1 cellular context compared by ENCODE assay signal in the genomic region with DNA sequence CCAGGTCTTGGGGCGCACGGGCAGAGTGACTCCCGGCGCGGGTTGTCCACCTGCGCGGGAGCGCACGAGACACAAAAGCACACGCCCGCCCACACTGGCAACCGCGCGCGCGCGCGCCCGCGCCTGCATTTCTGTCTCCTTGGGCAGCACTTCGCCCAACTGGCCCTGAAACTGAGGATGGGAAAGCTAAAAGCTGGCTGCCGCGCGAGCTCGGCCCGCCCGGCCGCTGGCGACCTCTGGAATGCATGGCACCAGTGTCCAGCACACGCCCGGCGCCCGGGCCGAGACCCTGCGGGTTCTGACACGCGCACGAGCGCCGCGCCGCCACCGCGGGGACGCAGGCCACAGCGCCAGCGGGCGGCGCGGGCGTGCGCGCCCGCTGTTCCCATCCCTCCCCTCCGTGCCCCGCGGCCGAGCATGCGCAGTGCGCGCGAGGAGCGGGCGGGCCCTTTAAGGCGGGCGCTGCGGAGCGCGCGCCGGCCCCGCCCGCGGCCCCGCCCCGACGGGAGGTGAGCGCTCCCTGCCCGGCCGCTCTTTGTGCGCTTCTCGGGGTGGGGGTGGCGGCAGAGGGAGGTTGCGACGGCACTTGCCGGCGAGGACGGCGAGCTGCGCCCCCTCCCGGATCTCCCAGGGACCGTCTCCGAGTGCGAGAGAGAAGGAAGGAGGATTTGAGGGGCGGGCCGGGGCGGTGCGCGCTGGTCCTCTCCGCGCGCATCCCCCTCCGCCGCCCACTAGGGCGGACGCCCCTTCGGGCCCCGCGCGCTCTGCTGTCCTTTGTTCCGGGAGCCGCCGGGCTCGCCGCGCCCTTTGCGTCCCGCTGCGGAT.
TF ChIP-seq lines count a peak whose summit lies in the region.

No MANE protein-coding gene starts in this region.

TF ChIP-seq in K562, 482 proteins besides CTCF, POLR2A, EP300 and RAD21 (continued from another document and continues in another):
- TF ChIP-seq FOXK2 (conservative IDR thresholded peaks at IDR 0.05 in 1 of 2, IDR thresholded peaks at IDR 0.05 in 1 of 2; ENCODE audit: low read depth in 2 of 2) (no peak), KLF6 (CRISPR knock-in tag; IDR thresholded peaks at IDR 0.05; ENCODE audit: borderline replicate concordance) (no peak), HNRNPK (IDR thresholded peaks at IDR 0.05; ENCODE audit: low read depth, low read length, poor library complexity, severe bottlenecking) (no peak), TAF9B (IDR thresholded peaks at IDR 0.05; ENCODE audit: partially characterized antibody) (no peak), NCOA1 (IDR thresholded peaks at IDR 0.05; ENCODE audit: low read depth) (no peak), NFRKB (IDR thresholded peaks at IDR 0.05; ENCODE audit: low read depth) (no peak), ZBTB1 (CRISPR knock-in tag; IDR thresholded peaks at IDR 0.05; ENCODE audit: borderline replicate concordance, low read depth) (peak; percentile 80; the same call in 1 of the 2 replicates), NR3C1 (CRISPR knock-in tag; IDR thresholded peaks at IDR 0.05) (no peak), FOS (IDR thresholded peaks at IDR 0.05; ENCODE audit: extremely low read depth, insufficient read length) (no peak), RFX1 (IDR thresholded peaks at IDR 0.05) (no peak), ASH1L (IDR thresholded peaks at IDR 0.05; ENCODE audit: borderline replicate concordance, low read depth, partially characterized antibody) (no peak), U2AF2 (optimal IDR thresholded peaks at IDR 0.05; ENCODE audit: low read depth, low read length) (no peak), POU5F1 (IDR thresholded peaks at IDR 0.05; ENCODE audit: borderline replicate concordance, low read depth, low read length, partially characterized antibody) (no peak), ZNF780A (CRISPR knock-in tag; IDR thresholded peaks at IDR 0.05) (no peak), COPS2 (conservative IDR thresholded peaks at IDR 0.05) (no peak), ILK (tag; IDR thresholded peaks at IDR 0.05; ENCODE audit: borderline replicate concordance, low read depth) (no peak), CBFA2T2 (conservative IDR thresholded peaks at IDR 0.05) (no peak), ZBTB8A (IDR thresholded peaks at IDR 0.05; ENCODE audit: partially characterized antibody) (no peak), NUFIP1 (IDR thresholded peaks at IDR 0.05; ENCODE audit: partially characterized antibody) (no peak), ZNF143 (CRISPR knock-in tag; IDR thresholded peaks at IDR 0.05) (no peak), ZNF644 (tag; IDR thresholded peaks at IDR 0.05; ENCODE audit: low read depth) (peak; percentile 89), CEBPG (CRISPR knock-in tag; IDR thresholded peaks at IDR 0.05) (no peak), CEBPG (tag; conservative IDR thresholded peaks at IDR 0.05 in 1 of 2, IDR thresholded peaks at IDR 0.05 in 1 of 2) (no peak), ZBED1 (IDR thresholded peaks at IDR 0.05) (no peak), TBL1XR1 (IDR thresholded peaks at IDR 0.05; ENCODE audit: low read length in 2 of 2) (no peak; a peak in 1 of 4 replicates), ZNF197 (CRISPR knock-in tag; IDR thresholded peaks at IDR 0.05; ENCODE audit: low read depth) (peak; percentile 91), ARID1B (IDR thresholded peaks at IDR 0.05) (no peak), POLR2H (tag; IDR thresholded peaks at IDR 0.05; ENCODE audit: low read depth) (peak; percentile 31; the same call in 1 of the 2 replicates), TARDBP (IDR thresholded peaks at IDR 0.05) (no peak), SMAD1 (IDR thresholded peaks at IDR 0.05; ENCODE audit: low read depth, low read length, partially characterized antibody) (no peak), BCOR (IDR thresholded peaks at IDR 0.05) (no peak), ELF2 (CRISPR knock-in tag; IDR thresholded peaks at IDR 0.05) (no peak), KDM4B (IDR thresholded peaks at IDR 0.05; ENCODE audit: borderline replicate concordance in 2 of 2, low read depth in 1 of 2) (no peak)
- TF ChIP-seq, protein P1, sequence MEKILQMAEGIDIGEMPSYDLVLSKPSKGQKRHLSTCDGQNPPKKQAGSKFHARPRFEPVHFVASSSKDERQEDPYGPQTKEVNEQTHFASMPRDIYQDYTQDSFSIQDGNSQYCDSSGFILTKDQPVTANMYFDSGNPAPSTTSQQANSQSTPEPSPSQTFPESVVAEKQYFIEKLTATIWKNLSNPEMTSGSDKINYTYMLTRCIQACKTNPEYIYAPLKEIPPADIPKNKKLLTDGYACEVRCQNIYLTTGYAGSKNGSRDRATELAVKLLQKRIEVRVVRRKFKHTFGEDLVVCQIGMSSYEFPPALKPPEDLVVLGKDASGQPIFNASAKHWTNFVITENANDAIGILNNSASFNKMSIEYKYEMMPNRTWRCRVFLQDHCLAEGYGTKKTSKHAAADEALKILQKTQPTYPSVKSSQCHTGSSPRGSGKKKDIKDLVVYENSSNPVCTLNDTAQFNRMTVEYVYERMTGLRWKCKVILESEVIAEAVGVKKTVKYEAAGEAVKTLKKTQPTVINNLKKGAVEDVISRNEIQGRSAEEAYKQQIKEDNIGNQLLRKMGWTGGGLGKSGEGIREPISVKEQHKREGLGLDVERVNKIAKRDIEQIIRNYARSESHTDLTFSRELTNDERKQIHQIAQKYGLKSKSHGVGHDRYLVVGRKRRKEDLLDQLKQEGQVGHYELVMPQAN (IDR thresholded peaks at IDR 0.05; ENCODE audit: borderline replicate concordance): no peak
- TF ChIP-seq, protein P2, sequence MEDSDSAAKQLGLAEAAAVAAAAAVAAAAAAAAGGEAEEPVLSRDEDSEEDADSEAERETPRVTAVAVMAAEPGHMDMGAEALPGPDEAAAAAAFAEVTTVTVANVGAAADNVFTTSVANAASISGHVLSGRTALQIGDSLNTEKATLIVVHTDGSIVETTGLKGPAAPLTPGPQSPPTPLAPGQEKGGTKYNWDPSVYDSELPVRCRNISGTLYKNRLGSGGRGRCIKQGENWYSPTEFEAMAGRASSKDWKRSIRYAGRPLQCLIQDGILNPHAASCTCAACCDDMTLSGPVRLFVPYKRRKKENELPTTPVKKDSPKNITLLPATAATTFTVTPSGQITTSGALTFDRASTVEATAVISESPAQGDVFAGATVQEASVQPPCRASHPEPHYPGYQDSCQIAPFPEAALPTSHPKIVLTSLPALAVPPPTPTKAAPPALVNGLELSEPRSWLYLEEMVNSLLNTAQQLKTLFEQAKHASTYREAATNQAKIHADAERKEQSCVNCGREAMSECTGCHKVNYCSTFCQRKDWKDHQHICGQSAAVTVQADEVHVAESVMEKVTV (CRISPR knock-in tag; IDR thresholded peaks at IDR 0.05): peak; percentile 79
- TF ChIP-seq, protein P3, sequence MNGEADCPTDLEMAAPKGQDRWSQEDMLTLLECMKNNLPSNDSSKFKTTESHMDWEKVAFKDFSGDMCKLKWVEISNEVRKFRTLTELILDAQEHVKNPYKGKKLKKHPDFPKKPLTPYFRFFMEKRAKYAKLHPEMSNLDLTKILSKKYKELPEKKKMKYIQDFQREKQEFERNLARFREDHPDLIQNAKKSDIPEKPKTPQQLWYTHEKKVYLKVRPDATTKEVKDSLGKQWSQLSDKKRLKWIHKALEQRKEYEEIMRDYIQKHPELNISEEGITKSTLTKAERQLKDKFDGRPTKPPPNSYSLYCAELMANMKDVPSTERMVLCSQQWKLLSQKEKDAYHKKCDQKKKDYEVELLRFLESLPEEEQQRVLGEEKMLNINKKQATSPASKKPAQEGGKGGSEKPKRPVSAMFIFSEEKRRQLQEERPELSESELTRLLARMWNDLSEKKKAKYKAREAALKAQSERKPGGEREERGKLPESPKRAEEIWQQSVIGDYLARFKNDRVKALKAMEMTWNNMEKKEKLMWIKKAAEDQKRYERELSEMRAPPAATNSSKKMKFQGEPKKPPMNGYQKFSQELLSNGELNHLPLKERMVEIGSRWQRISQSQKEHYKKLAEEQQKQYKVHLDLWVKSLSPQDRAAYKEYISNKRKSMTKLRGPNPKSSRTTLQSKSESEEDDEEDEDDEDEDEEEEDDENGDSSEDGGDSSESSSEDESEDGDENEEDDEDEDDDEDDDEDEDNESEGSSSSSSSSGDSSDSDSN (IDR thresholded peaks at IDR 0.05; ENCODE audit: borderline replicate concordance in 1 of 2, low read depth in 2 of 2, low read length in 2 of 2): peak; percentile 51 to 69; a peak in 1 of 4 replicates
- TF ChIP-seq, protein P4, sequence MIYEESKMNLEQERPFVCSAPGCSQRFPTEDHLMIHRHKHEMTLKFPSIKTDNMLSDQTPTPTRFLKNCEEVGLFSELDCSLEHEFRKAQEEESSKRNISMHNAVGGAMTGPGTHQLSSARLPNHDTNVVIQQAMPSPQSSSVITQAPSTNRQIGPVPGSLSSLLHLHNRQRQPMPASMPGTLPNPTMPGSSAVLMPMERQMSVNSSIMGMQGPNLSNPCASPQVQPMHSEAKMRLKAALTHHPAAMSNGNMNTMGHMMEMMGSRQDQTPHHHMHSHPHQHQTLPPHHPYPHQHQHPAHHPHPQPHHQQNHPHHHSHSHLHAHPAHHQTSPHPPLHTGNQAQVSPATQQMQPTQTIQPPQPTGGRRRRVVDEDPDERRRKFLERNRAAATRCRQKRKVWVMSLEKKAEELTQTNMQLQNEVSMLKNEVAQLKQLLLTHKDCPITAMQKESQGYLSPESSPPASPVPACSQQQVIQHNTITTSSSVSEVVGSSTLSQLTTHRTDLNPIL (CRISPR knock-in tag; IDR thresholded peaks at IDR 0.05): no peak
- TF ChIP-seq, protein P5, sequence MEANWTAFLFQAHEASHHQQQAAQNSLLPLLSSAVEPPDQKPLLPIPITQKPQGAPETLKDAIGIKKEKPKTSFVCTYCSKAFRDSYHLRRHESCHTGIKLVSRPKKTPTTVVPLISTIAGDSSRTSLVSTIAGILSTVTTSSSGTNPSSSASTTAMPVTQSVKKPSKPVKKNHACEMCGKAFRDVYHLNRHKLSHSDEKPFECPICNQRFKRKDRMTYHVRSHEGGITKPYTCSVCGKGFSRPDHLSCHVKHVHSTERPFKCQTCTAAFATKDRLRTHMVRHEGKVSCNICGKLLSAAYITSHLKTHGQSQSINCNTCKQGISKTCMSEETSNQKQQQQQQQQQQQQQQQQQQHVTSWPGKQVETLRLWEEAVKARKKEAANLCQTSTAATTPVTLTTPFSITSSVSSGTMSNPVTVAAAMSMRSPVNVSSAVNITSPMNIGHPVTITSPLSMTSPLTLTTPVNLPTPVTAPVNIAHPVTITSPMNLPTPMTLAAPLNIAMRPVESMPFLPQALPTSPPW (CRISPR knock-in tag; IDR thresholded peaks at IDR 0.05): peak; percentile 93
- TF ChIP-seq, protein P6, sequence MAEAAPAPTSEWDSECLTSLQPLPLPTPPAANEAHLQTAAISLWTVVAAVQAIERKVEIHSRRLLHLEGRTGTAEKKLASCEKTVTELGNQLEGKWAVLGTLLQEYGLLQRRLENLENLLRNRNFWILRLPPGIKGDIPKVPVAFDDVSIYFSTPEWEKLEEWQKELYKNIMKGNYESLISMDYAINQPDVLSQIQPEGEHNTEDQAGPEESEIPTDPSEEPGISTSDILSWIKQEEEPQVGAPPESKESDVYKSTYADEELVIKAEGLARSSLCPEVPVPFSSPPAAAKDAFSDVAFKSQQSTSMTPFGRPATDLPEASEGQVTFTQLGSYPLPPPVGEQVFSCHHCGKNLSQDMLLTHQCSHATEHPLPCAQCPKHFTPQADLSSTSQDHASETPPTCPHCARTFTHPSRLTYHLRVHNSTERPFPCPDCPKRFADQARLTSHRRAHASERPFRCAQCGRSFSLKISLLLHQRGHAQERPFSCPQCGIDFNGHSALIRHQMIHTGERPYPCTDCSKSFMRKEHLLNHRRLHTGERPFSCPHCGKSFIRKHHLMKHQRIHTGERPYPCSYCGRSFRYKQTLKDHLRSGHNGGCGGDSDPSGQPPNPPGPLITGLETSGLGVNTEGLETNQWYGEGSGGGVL (CRISPR knock-in tag; IDR thresholded peaks at IDR 0.05): no peak
- TF ChIP-seq, protein P7, sequence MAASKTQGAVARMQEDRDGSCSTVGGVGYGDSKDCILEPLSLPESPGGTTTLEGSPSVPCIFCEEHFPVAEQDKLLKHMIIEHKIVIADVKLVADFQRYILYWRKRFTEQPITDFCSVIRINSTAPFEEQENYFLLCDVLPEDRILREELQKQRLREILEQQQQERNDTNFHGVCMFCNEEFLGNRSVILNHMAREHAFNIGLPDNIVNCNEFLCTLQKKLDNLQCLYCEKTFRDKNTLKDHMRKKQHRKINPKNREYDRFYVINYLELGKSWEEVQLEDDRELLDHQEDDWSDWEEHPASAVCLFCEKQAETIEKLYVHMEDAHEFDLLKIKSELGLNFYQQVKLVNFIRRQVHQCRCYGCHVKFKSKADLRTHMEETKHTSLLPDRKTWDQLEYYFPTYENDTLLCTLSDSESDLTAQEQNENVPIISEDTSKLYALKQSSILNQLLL (CRISPR knock-in tag; IDR thresholded peaks at IDR 0.05; ENCODE audit: borderline replicate concordance): no peak
- TF ChIP-seq, protein P8, sequence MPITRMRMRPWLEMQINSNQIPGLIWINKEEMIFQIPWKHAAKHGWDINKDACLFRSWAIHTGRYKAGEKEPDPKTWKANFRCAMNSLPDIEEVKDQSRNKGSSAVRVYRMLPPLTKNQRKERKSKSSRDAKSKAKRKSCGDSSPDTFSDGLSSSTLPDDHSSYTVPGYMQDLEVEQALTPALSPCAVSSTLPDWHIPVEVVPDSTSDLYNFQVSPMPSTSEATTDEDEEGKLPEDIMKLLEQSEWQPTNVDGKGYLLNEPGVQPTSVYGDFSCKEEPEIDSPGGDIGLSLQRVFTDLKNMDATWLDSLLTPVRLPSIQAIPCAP (CRISPR knock-in tag; IDR thresholded peaks at IDR 0.05; ENCODE audit: borderline replicate concordance): no peak
- TF ChIP-seq, protein P9, sequence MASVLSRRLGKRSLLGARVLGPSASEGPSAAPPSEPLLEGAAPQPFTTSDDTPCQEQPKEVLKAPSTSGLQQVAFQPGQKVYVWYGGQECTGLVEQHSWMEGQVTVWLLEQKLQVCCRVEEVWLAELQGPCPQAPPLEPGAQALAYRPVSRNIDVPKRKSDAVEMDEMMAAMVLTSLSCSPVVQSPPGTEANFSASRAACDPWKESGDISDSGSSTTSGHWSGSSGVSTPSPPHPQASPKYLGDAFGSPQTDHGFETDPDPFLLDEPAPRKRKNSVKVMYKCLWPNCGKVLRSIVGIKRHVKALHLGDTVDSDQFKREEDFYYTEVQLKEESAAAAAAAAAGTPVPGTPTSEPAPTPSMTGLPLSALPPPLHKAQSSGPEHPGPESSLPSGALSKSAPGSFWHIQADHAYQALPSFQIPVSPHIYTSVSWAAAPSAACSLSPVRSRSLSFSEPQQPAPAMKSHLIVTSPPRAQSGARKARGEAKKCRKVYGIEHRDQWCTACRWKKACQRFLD (CRISPR knock-in tag; IDR thresholded peaks at IDR 0.05): peak; percentile 81; the same call in 1 of the 2 replicates
